ENCODE assay signal across 8 cellular contexts in genomic region chr20:48788486-48789072, GRCh38. TPM values are rescaled to one million over a fixed set of nuclear protein-coding genes. Genes with fewer than 3 reads are reported as not detected.
DNase-seq lines count a peak whose midpoint lies in the region; ATAC-seq and TF ChIP-seq lines count a peak whose summit lies in the region.

No MANE protein-coding gene starts in this region.

- peak overlapping the region; percentile 75 to 79 for H3K27ac Mint-ChIP-seq in T-cell
- H3K27ac Mint-ChIP-seq in stimulated activated memory B cell treated with anti-CD40 and anti-IgM and Interleukin-4, amounts not matched to agents 10 μg/mL and 1 μg/mL and 100 μg/mL, for 72 hours, result no peak overlapping the region

- intact Hi-C loops in lower leg skin (cut with DNase I; ENCODE audit: low total_unique reads), result no loop called here

- WGBS in lower leg skin, 2 donors, result 84 to 86% methylated on average over 9 of the region's 9 CpGs

- no peak overlapping the region for H3K4me3 Mint-ChIP-seq in T-cell
- H3K4me3 Mint-ChIP-seq in stimulated activated memory B cell treated with anti-CD40 and anti-IgM and Interleukin-4, amounts not matched to agents 10 μg/mL and 1 μg/mL and 100 μg/mL, for 72 hours, result peak overlapping the region; percentile 36

- no peaks in the 10 kb centered on the region for H3K9me3 Mint-ChIP-seq in T-cell
- no peaks in the 10 kb centered on the region for H3K9me3 Mint-ChIP-seq in stimulated activated memory B cell treated with anti-CD40 and anti-IgM and Interleukin-4, amounts not matched to agents 10 μg/mL and 1 μg/mL and 100 μg/mL, for 72 hours

- DNase-seq in activated CD4-positive, CD25-positive, alpha-beta regulatory T cell treated with anti-CD3 and anti-CD28 coated beads, Interleukin-2, amount 50 U/mL, for 72 hours, result no peak
- DNase-seq in T-cell (peak in 1 of 34 experiments; percentile 14), NCI-H1694 (lab: John Stamatoyannopoulos, UW) (no peak), epidermal melanocyte (ENCODE audit: insufficient read length, low spot score) (no peak), lower leg skin (ENCODE audit: low spot score in 2 of 2) (no peak)

- no peak for TF ChIP-seq CTCF in lower leg skin (IDR thresholded peaks at IDR 0.05)

- H3K27me3 Mint-ChIP-seq in T-cell, result no peaks in the 10 kb centered on the region
- H3K27me3 Mint-ChIP-seq in stimulated activated memory B cell treated with anti-CD40 and anti-IgM and Interleukin-4, amounts not matched to agents 10 μg/mL and 1 μg/mL and 100 μg/mL, for 72 hours, result no peaks in the 10 kb centered on the region

- peaks cover 0 to 63% (median 57%) of the 10 kb centered on the region in 3 donors for H3K4me1 Mint-ChIP-seq in T-cell
- peaks cover 71% of the 10 kb centered on the region for H3K4me1 Mint-ChIP-seq in stimulated activated memory B cell treated with anti-CD40 and anti-IgM and Interleukin-4, amounts not matched to agents 10 μg/mL and 1 μg/mL and 100 μg/mL, for 72 hours

- no peak for TF ChIP-seq POLR2A in lower leg skin (IDR thresholded peaks at IDR 0.05)

- peak; percentile 8 to 17 for ATAC-seq in activated CD4-positive, CD25-positive, alpha-beta regulatory T cell treated with anti-CD3 and anti-CD28 coated beads, Interleukin-2, amount 50 U/mL, for 24 hours
- ATAC-seq in HG02938 (IDR thresholded peaks at IDR 0.05; ENCODE audit: unreplicated experiment), result peak; percentile 43
- ATAC-seq in T-cell (replicated peaks in 1 of 4), result no peak
- ATAC-seq in stimulated activated memory B cell treated with anti-CD40 and anti-IgM and Interleukin-4, amounts not matched to agents 10 μg/mL and 1 μg/mL and 100 μg/mL, for 72 hours, result peak; percentile 90

- H3K36me3 Mint-ChIP-seq in T-cell, result peaks cover 9% of the 10 kb centered on the region
- H3K36me3 Mint-ChIP-seq in stimulated activated memory B cell treated with anti-CD40 and anti-IgM and Interleukin-4, amounts not matched to agents 10 μg/mL and 1 μg/mL and 100 μg/mL, for 72 hours, result peaks cover 23% of the 10 kb centered on the region

- CTCF ChIA-PET in T-cell (lab: Charles Lee), result interaction anchor here (0.6 to 0.8 kb wide), 4 partner anchors 11 to 1129 kb away, joined by 3 read pairs; no protein-coding TSS in a partner anchor

- no peak overlapping the region for H3K4me3 ChIP-seq in lower leg skin (ENCODE audit: low read depth, poor library complexity, severe bottlenecking)

- POLR2A ChIA-PET in T-cell (lab: Charles Lee), result no interaction called here

RNA-seq across cellular contexts. Expression of gene PREX1, which starts 39.2 kb away (rescaled TPM):
- total RNA-seq in T-cell, result 100 to 1,000 TPM in 4 of 5 donors, 10 to 100 TPM in 1; 99.2 to 181 (median 137) TPM
- 10 to 100 TPM in 1 of 4 donors, 1 to 10 TPM in 3; 5.4 to 18.6 (median 7.9) TPM for total RNA-seq in lower leg skin

Comparison
In these comparisons a context has a peak if more than half of its experiments do, and no peak if none do; other contexts are left out.
1. ATAC-seq: peak in activated CD4-positive, CD25-positive, alpha-beta regulatory T cell treated with anti-CD3 and anti-CD28 coated beads, Interleukin-2, amount 50 U/mL, for 24 hours (2 of 2), HG02938 (single experiment) and stimulated activated memory B cell treated with anti-CD40 and anti-IgM and Interleukin-4, amounts not matched to agents 10 μg/mL and 1 μg/mL and 100 μg/mL, for 72 hours (single experiment); none in T-cell (0 of 4).
2. RNA of gene PREX1, which starts 39.2 kb away (total RNA-seq): 99.2 to 181 TPM in T-cell; 5.4 to 18.6 TPM in lower leg skin; every median in the first group is over 4 times any median in the second.